In the genomic region with DNA sequence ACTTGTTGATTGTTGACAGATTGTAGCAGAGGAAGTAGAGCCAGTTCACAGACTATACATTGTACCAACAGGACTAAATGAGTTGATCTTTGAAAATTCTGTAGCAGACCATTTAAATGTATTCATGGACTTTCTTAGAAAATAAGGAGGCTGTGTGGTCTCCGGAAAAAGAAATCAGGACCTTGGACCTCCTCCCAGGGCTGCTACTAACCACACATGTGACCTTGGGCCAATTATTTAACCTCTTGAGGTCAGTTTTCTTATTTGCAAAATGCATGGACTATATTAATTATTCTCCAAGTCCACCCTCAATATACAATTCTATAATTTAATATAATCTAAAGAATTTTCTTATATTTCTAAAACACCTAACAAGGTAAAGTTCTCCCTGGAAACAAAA, we compare ENCODE assay signal across 11 cellular contexts.
"Had no signal": no experiment of that assay in that cellular context is flagged by ENCODE, and none has a peak within 500 bp of the region (broad histone marks: within the 10 kb centered on the region; RNA-seq: fewer than 3 reads in every experiment).

No MANE protein-coding gene starts in this region.

- H3K9me3 ChIP-seq: HAP-1 had no signal

- H2AFZ ChIP-seq: GM23248, GM23338 had no signal

- H3K4me2 ChIP-seq: GM23338 had no signal

- H3K36me3 ChIP-seq: HAP-1 had no signal

- DNase-seq: GM23248, GOT3, H7, H9, HCEC 1CT, HFFc6 had no signal

- ATAC-seq: GM23338, HCT116 had no signal

- H3K4me1 ChIP-seq: HAP-1 had no signal

- H3K4me3 ChIP-seq: GM23248, GM23338, HAP-1 had no signal

- H3K9ac ChIP-seq: GM23248 had no signal

- H3K27ac ChIP-seq: GM23248 had no signal

- FAIRE-seq: H1, H54 had no signal
